In the genomic region with DNA sequence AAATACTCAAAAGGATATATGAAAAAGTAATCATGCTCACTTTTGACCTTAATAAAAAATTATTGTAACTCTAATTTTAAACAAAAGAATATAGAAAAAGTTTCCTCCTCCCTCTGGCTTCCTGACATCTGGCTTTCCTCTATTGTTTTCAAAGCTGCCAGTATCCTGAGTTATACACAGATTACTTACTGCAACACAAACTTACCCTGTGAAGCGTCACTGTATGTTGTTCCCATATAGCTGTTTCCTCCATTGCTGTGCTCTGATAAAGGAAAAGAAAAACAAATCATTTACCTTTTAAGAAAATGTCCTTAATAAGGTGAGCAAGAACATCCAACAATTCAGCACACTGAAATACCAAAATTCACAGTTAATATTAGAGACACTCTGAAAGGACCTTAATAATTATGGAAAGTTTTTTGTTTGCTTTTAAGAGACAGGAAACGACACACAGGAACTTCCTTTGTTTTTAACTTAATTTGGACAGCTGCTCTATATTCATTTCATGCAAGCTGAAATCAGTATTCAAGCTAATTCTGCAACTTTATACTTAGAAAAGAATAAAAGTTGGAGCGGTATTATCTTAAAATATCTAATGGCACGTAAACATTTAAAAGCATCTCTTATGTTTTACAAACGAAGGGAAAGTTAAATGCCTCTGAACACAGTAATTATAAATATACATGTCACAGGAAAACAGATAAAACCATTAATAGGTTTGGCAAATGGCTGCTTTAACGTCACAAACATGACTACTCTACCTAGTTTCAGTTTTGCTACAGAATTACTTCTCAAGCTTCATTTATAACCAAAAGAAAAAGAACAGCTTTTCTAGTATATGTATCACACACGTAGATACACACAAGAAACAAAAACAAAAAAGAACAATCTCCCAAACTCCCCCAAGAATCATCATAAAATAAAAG, we compare ENCODE assay signal across 15 cellular contexts. TPM values are rescaled to one million over a fixed set of nuclear protein-coding genes. Genes with fewer than 3 reads are reported as not detected.
DNase-seq lines count a peak whose midpoint lies in the region; ATAC-seq, FAIRE-seq and TF ChIP-seq lines count a peak whose summit lies in the region.
"Had no signal": no experiment of that assay in that cellular context is flagged by ENCODE, and none has a peak within 500 bp of the region (broad histone marks: within the 10 kb centered on the region; RNA-seq: fewer than 3 reads in every experiment).

No MANE protein-coding gene starts in this region.

- no peak for TF ChIP-seq POLR2A in upper lobe of left lung (IDR thresholded peaks at IDR 0.05)

- ATAC-seq in PC-3 (peak; percentile 19; the same call in 1 of the 2 replicates), lower lobe of right lung (no peak), upper lobe of left lung (ENCODE audit: low FRiP score in 2 of 2) (no peak), GM21360 (IDR thresholded peaks at IDR 0.05; ENCODE audit: unreplicated experiment) (no peak), GM21825 (IDR thresholded peaks at IDR 0.05; ENCODE audit: unreplicated experiment) (no peak)
- ATAC-seq: activated naive CD4-positive, alpha-beta T cell treated with anti-CD3 and anti-CD28 coated beads, Interleukin-2, amount 50 U/mL, for 72 hours; HCT116 had no signal

- H3K4me3 ChIP-seq in PC-3 (ENCODE audit: low read length): no peak overlapping the region
- peak overlapping the region; percentile 31 for H3K4me3 ChIP-seq in lower lobe of right lung
- peak overlapping the region in 3 of 4 donors; percentile 0 to 23 (median 13) for H3K4me3 ChIP-seq in upper lobe of left lung
- H3K4me3 ChIP-seq: thyroid gland had no signal

- H3K27ac ChIP-seq in PC-3 (ENCODE audit: low read length): no peak overlapping the region
- H3K27ac ChIP-seq in lower lobe of right lung: peak overlapping the region; percentile 50
- peak overlapping the region; percentile 24 to 79 (median 64) for H3K27ac ChIP-seq in upper lobe of left lung

- peak; percentile 65 for FAIRE-seq in endometrium (lab: Jason Lieb, UNC)
- FAIRE-seq: TTC549 had no signal

- peaks cover 22% of the 10 kb centered on the region for H3K36me3 ChIP-seq in PC-3 (ENCODE audit: low read depth, low read length)
- H3K36me3 ChIP-seq in lower lobe of right lung: peaks cover 9% of the 10 kb centered on the region
- H3K36me3 ChIP-seq in upper lobe of left lung: peaks cover 0 to 15% (median 0%) of the 10 kb centered on the region in 4 donors
- H3K36me3 ChIP-seq: thyroid gland had no signal

- TF ChIP-seq CTCF in PC-3 (conservative IDR thresholded peaks at IDR 0.05; ENCODE audit: low read depth, low read length): no peak
- no peak for TF ChIP-seq CTCF in lower lobe of right lung (IDR thresholded peaks at IDR 0.05)
- no peak for TF ChIP-seq CTCF in upper lobe of left lung (IDR thresholded peaks at IDR 0.05)

- H2AFZ ChIP-seq in PC-3 (ENCODE audit: low read length): no peak overlapping the region

- intact Hi-C loops in PC-3 (cut with micrococcal nuclease): no loop called here
- intact Hi-C loops in lower lobe of right lung (cut with DNase I): no loop called here

- DNase-seq in PC-3: no peak
- DNase-seq in lower lobe of right lung: no peak
- DNase-seq in upper lobe of left lung: no peak
- DNase-seq in hepatic stellate cell (ENCODE audit: low spot score): no peak
- DNase-seq: activated T-cell treated with anti-CD3 and anti-CD28 coated beads, Interleukin-2, amount 50 U/mL, for 1 hour; C1 segment of cervical spinal cord; DMS153; NCI-H187; thyroid gland had no signal

- H3K27me3 ChIP-seq in PC-3 (ENCODE audit: low read length) (no peaks in the 10 kb centered on the region), lower lobe of right lung (ENCODE audit: low read depth) (no peaks in the 10 kb centered on the region), upper lobe of left lung (no peaks in the 10 kb centered on the region)
- H3K27me3 ChIP-seq: thyroid gland had no signal

- no peak overlapping the region for H3K4me2 ChIP-seq in PC-3 (ENCODE audit: low read length)

- POLR2A ChIA-PET in PC-3 (lab: Charles Lee; ENCODE audit: unreplicated experiment): no interaction called here

- TF ChIP-seq EP300 in upper lobe of left lung (IDR thresholded peaks at IDR 0.05): no peak

- H4K20me1 ChIP-seq in PC-3 (ENCODE audit: low read length): peaks cover 59% of the 10 kb centered on the region

- peaks cover 85% of the 10 kb centered on the region for H3K79me2 ChIP-seq in PC-3 (ENCODE audit: low read length)

- H3K9me2 ChIP-seq in PC-3 (replicated peaks; ENCODE audit: low read length): no peaks in the 10 kb centered on the region

- CTCF ChIA-PET in PC-3 (lab: Charles Lee): no interaction called here

- no TSS peak for BruUV-seq in PC-3 (replicated peaks; lab: Mats Ljungman, UMichigan)

- 40 to 49% methylated on average over 7 of the region's 7 CpGs for WGBS in upper lobe of left lung, 2 donors

- H3K9me3 ChIP-seq in PC-3 (ENCODE audit: low read length) (no peaks in the 10 kb centered on the region), lower lobe of right lung (no peaks in the 10 kb centered on the region), upper lobe of left lung (no peaks in the 10 kb centered on the region)
- H3K9me3 ChIP-seq: thyroid gland had no signal

- H3K9ac ChIP-seq in PC-3 (ENCODE audit: low read length): no peak overlapping the region

- no peaks in the 10 kb centered on the region for H3F3A ChIP-seq in PC-3 (ENCODE audit: low read length, unreplicated experiment)

- H3K4me1 ChIP-seq in PC-3 (ENCODE audit: insufficient read depth, low read length): peaks cover 13% of the 10 kb centered on the region
- H3K4me1 ChIP-seq in lower lobe of right lung: peaks cover 34% of the 10 kb centered on the region
- H3K4me1 ChIP-seq in upper lobe of left lung: peaks cover 15 to 31% (median 28%) of the 10 kb centered on the region in 4 donors

RNA-seq across cellular contexts. Expression of gene TJP1, which starts 21.6 kb away (rescaled TPM):
- total RNA-seq in PC-3 (2014; rRNA removed): 67.0 and 102 TPM in 2 replicates
- 115 TPM for total RNA-seq in lower lobe of right lung
- 100 to 1,000 TPM in 4 of 6 donors, 10 to 100 TPM in 2; 88.0 to 168 (median 113) TPM for total RNA-seq in upper lobe of left lung
